In the genomic region with DNA sequence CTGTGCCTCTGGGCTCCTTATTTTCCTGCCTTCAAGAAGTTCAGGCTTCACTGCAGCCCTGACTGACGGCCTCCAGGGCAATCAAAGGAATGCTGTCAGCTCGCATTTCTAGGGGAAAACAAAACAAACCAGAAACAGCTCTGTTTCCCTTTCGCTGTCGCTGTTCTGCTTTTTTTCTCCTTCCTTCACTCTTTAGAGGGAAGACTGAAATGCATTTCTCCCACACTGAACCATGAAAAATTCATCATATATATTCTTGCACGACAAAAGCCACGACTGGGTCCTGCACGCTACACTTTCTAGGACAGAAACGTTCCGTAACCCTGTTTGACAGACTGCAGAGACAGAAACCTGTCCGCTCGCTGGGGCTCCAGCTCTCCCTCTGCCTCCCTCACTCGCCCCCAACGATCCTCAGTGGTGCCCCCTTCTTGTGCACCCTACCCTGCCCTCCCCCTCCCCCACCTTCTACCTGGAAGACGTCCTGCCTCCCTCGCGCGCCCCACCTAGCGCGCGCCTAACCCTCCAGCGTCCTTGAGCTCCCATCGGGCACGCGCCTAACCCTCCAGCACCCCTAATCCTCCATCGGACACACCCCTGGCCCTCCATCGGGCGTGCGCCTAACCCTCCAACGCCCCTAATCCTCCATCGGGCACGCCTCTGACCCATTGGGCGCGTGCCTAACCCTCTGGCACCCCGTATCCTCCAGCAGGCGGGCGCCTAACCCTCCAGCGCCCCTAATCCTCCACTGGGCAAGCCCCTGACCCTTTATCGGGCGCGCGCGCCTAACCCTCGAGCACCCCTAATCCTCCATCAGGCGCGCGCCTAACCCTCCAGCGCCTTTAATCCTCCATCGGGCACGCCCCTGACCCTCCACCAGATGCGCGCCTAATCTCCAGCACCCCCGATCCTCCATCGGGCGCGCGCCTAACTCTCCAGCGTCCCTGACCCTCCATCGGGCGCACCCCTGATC, we compare ENCODE assay signal across 8 cellular contexts. TPM values are rescaled to one million over a fixed set of nuclear protein-coding genes. Genes with fewer than 3 reads are reported as not detected.
DNase-seq lines count a peak whose midpoint lies in the region; ATAC-seq, FAIRE-seq and TF ChIP-seq lines count a peak whose summit lies in the region.

No MANE protein-coding gene starts in this region.

- TF ChIP-seq POLR2A in gastrocnemius medialis (IDR thresholded peaks at IDR 0.05) = no peak

- H3K79me2 ChIP-seq in astrocyte (ENCODE audit: insufficient read depth, low read length) = no peaks in the 10 kb centered on the region

- no peaks in the 10 kb centered on the region for H3K9me3 ChIP-seq in right atrium auricular region
- H3K9me3 ChIP-seq in astrocyte (ENCODE audit: insufficient read depth, low read depth, low read length) = no peaks in the 10 kb centered on the region
- no peaks in the 10 kb centered on the region for H3K9me3 ChIP-seq in kidney (ENCODE audit: control insufficient read depth in 1 of 2, low read length in 2 of 2)
- no peaks in the 10 kb centered on the region for H3K9me3 ChIP-seq in gastrocnemius medialis

- H3K4me2 ChIP-seq in astrocyte (ENCODE audit: low read length) = peak overlapping the region; percentile 83

- no peaks in the 10 kb centered on the region for H4K20me1 ChIP-seq in astrocyte (ENCODE audit: insufficient read depth, low read length)

- H3K4me1 Mint-ChIP-seq in astrocyte (ENCODE audit: low read depth, unreplicated experiment) = peaks cover 40% of the 10 kb centered on the region
- peaks cover 10% of the 10 kb centered on the region in 2 donors for H3K4me1 Mint-ChIP-seq in stimulated activated naive B cell treated with anti-CD40 and anti-IgM and Interleukin-4, amounts not matched to agents 10 μg/mL and 1 μg/mL and 100 μg/mL, for 72 hours

- peak overlapping the region; percentile 84 for H3K4me3 Mint-ChIP-seq in astrocyte (ENCODE audit: unreplicated experiment)
- H3K4me3 Mint-ChIP-seq in stimulated activated naive B cell treated with anti-CD40 and anti-IgM and Interleukin-4, amounts not matched to agents 10 μg/mL and 1 μg/mL and 100 μg/mL, for 72 hours = peak overlapping the region; percentile 74 to 85

- H3K9ac ChIP-seq in astrocyte (ENCODE audit: low read length) (peak overlapping the region; percentile 14), kidney (ENCODE audit: low read length in 2 of 2) (peak overlapping the region in 1 of 2 donors; percentile 34)

- no peaks in the 10 kb centered on the region for H3K27me3 Mint-ChIP-seq in astrocyte (ENCODE audit: low read depth, unreplicated experiment)
- H3K27me3 Mint-ChIP-seq in stimulated activated naive B cell treated with anti-CD40 and anti-IgM and Interleukin-4, amounts not matched to agents 10 μg/mL and 1 μg/mL and 100 μg/mL, for 72 hours = peaks cover 21 to 38% of the 10 kb centered on the region in 2 donors

- H3K9me3 Mint-ChIP-seq in astrocyte (ENCODE audit: unreplicated experiment) = peaks cover under 1% of the 10 kb centered on the region
- H3K9me3 Mint-ChIP-seq in stimulated activated naive B cell treated with anti-CD40 and anti-IgM and Interleukin-4, amounts not matched to agents 10 μg/mL and 1 μg/mL and 100 μg/mL, for 72 hours = no peaks in the 10 kb centered on the region

- H3K4me1 ChIP-seq in right atrium auricular region (no peaks in the 10 kb centered on the region), astrocyte (ENCODE audit: insufficient read depth, low read length) (peaks cover 2% of the 10 kb centered on the region), kidney (ENCODE audit: control insufficient read depth in 1 of 2, insufficient read depth in 1 of 2, low read depth in 1 of 2, low read length in 2 of 2) (no peaks in the 10 kb centered on the region), gastrocnemius medialis (no peaks in the 10 kb centered on the region)

- H3K27ac ChIP-seq in right atrium auricular region (no peak overlapping the region), astrocyte (ENCODE audit: low read depth, low read length) (no peak overlapping the region), kidney (ENCODE audit: low read depth in 2 of 2, low read length in 2 of 2) (peak overlapping the region in 1 of 2 donors; percentile 43), gastrocnemius medialis (no peak overlapping the region)

- DNase-seq in right atrium auricular region (ENCODE audit: low spot score) (no peak), left cardiac atrium (no peak), astrocyte (ENCODE audit: low read depth) (no peak), kidney (peak; percentile 76), epidermal melanocyte (ENCODE audit: insufficient read length, low spot score) (no peak), gastrocnemius medialis (no peak), NK-92 (lab: John Stamatoyannopoulos, UW; ENCODE audit: unreplicated experiment) (no peak)
- DNase-seq in stimulated activated naive B cell treated with anti-CD40 and anti-IgM and Interleukin-4, amounts not matched to agents 10 μg/mL and 1 μg/mL and 100 μg/mL, for 72 hours = no peak

- in situ Hi-C loops in gastrocnemius medialis (cut with MboI; ENCODE audit: low sequenced_read_pairs in 4 of 4) = no loop called here

- H2AFZ ChIP-seq in astrocyte (ENCODE audit: low read depth, low read length) = peak overlapping the region; percentile 60

- H3K36me3 ChIP-seq in right atrium auricular region (no peaks in the 10 kb centered on the region), astrocyte (ENCODE audit: insufficient read depth, low read length) (no peaks in the 10 kb centered on the region), kidney (ENCODE audit: control insufficient read depth in 1 of 2, insufficient read depth in 2 of 2, low read length in 2 of 2) (no peaks in the 10 kb centered on the region), gastrocnemius medialis (no peaks in the 10 kb centered on the region)

- H3K36me3 Mint-ChIP-seq in astrocyte (ENCODE audit: low read depth, unreplicated experiment) = peaks cover 4% of the 10 kb centered on the region
- no peaks in the 10 kb centered on the region for H3K36me3 Mint-ChIP-seq in stimulated activated naive B cell treated with anti-CD40 and anti-IgM and Interleukin-4, amounts not matched to agents 10 μg/mL and 1 μg/mL and 100 μg/mL, for 72 hours

- no peaks in the 10 kb centered on the region for H3K27me3 ChIP-seq in right atrium auricular region
- peaks cover 7% of the 10 kb centered on the region for H3K27me3 ChIP-seq in astrocyte (ENCODE audit: insufficient read depth, low read length)
- H3K27me3 ChIP-seq in gastrocnemius medialis = peaks cover 0 to 20% (median 5%) of the 10 kb centered on the region in 3 donors

- intact Hi-C loops in left cardiac atrium (cut with DNase I) (no loop called here), kidney (cut with DNase I) (no loop called here), gastrocnemius medialis (cut with DNase I; ENCODE audit: low total_unique reads) (no loop called here)

- no peak for ATAC-seq in left cardiac atrium
- peak in 1 of 2 donors; percentile 19 for ATAC-seq in stimulated activated naive B cell treated with anti-CD40 and anti-IgM and Interleukin-4, amounts not matched to agents 10 μg/mL and 1 μg/mL and 100 μg/mL, for 72 hours (replicated peaks)
- ATAC-seq in gastrocnemius medialis = no peak

- FAIRE-seq in astrocyte (lab: Jason Lieb, UNC) (no peak), kidney (lab: Jason Lieb, UNC) (no peak)

- H3K27ac Mint-ChIP-seq in astrocyte (ENCODE audit: unreplicated experiment) = peak overlapping the region; percentile 72
- peak overlapping the region; percentile 64 for H3K27ac Mint-ChIP-seq in stimulated activated naive B cell treated with anti-CD40 and anti-IgM and Interleukin-4, amounts not matched to agents 10 μg/mL and 1 μg/mL and 100 μg/mL, for 72 hours

- H3K4me3 ChIP-seq in right atrium auricular region (peak overlapping the region; percentile 6 to 43), astrocyte (ENCODE audit: insufficient read depth, low read depth, low read length) (peak overlapping the region; percentile 39), kidney (ENCODE audit: low read length in 2 of 2) (peak overlapping the region; percentile 54 to 67), gastrocnemius medialis (peak overlapping the region in 2 of 4 donors; percentile 19 to 28)

- TF ChIP-seq CTCF in right atrium auricular region (IDR thresholded peaks at IDR 0.05) = no peak
- no peak for TF ChIP-seq CTCF in astrocyte (IDR thresholded peaks at IDR 0.05; ENCODE audit: insufficient read depth, low read depth, low read length)
- no peak for TF ChIP-seq CTCF in kidney (IDR thresholded peaks at IDR 0.05; ENCODE audit: borderline replicate concordance, extremely low read depth, insufficient read depth)
- no peak for TF ChIP-seq CTCF in gastrocnemius medialis (IDR thresholded peaks at IDR 0.05 in 4 of 5, conservative IDR thresholded peaks at IDR 0.05 in 1 of 5)

RNA-seq across cellular contexts. Expression of gene SVOPL, which starts 37.1 kb away (rescaled TPM):
- not detected for total RNA-seq in right atrium auricular region
- total RNA-seq in left cardiac atrium = not detected
- total RNA-seq in astrocyte = 0.34 and 0.48 TPM in 2 replicates
- 2.4 TPM for total RNA-seq in kidney
- 5.1 TPM for polyA plus RNA-seq in kidney (ENCODE audit: insufficient read depth, low read depth, low replicate concordance)
- total RNA-seq in gastrocnemius medialis = not detected
